ENCODE assay signal across 19 cellular contexts in genomic region chr5:65018763-65019162, GRCh38.
DNase-seq lines count a peak whose midpoint lies in the region; ATAC-seq, FAIRE-seq and TF ChIP-seq lines count a peak whose summit lies in the region.
"Had no signal": no experiment of that assay in that cellular context is flagged by ENCODE, and none has a peak within 500 bp of the region (broad histone marks: within the 10 kb centered on the region; RNA-seq: fewer than 3 reads in every experiment).

No MANE protein-coding gene starts in this region.

- H3K27ac Mint-ChIP-seq in activated CD8-positive, alpha-beta T cell treated with anti-CD3 and anti-CD28 coated beads, Interleukin-2, amount 10 ng/mL, durations not matched to agents 7 days and 5 days: peak overlapping the region; percentile 49
- H3K27ac Mint-ChIP-seq in activated CD8-positive, alpha-beta T cell treated with anti-CD3 and anti-CD28 coated beads for 36 hours: no peak overlapping the region
- peak overlapping the region; percentile 48 for H3K27ac Mint-ChIP-seq in activated T-helper 1 cell treated with anti-CD3 and anti-CD28 coated beads, Interleukin-12 subunit alpha, Interleukin-12 subunit beta, Interleukin-2, Interleukin-4 antibody, amounts not matched to agents 30 ng/mL and 10 ng/mL and 1 ng/mL, durations not matched to agents 14 hours and 24 hours and 36 hours
- H3K27ac Mint-ChIP-seq: B cell; CD4-positive, alpha-beta T cell had no signal

- intact Hi-C loops in activated CD8-positive, alpha-beta T cell treated with anti-CD3 and anti-CD28 coated beads for 36 hours (cut with micrococcal nuclease): no loop called here
- intact Hi-C loops in activated T-helper 1 cell treated with anti-CD3 and anti-CD28 coated beads, Interleukin-12 subunit alpha, Interleukin-12 subunit beta, Interleukin-2, Interleukin-4 antibody, amounts not matched to agents 30 ng/mL and 10 ng/mL and 1 ng/mL, durations not matched to agents 14 hours and 24 hours and 36 hours (cut with micrococcal nuclease): no loop called here
- intact Hi-C loops in left ventricle myocardium inferior (cut with micrococcal nuclease): no loop called here

- H3K4me1 Mint-ChIP-seq in activated CD8-positive, alpha-beta T cell treated with anti-CD3 and anti-CD28 coated beads, Interleukin-2, amount 10 ng/mL, durations not matched to agents 7 days and 5 days (ENCODE audit: low read depth): peaks cover 44% of the 10 kb centered on the region
- peaks cover 19% of the 10 kb centered on the region for H3K4me1 Mint-ChIP-seq in activated CD8-positive, alpha-beta T cell treated with anti-CD3 and anti-CD28 coated beads for 36 hours (ENCODE audit: low read depth)
- H3K4me1 Mint-ChIP-seq in activated T-helper 1 cell treated with anti-CD3 and anti-CD28 coated beads, Interleukin-12 subunit alpha, Interleukin-12 subunit beta, Interleukin-2, Interleukin-4 antibody, amounts not matched to agents 30 ng/mL and 10 ng/mL and 1 ng/mL, durations not matched to agents 14 hours and 24 hours and 36 hours (ENCODE audit: low read depth): peaks cover 20% of the 10 kb centered on the region
- H3K4me1 Mint-ChIP-seq: H9 had no signal

- peaks cover 11% of the 10 kb centered on the region for H3K36me3 Mint-ChIP-seq in activated CD8-positive, alpha-beta T cell treated with anti-CD3 and anti-CD28 coated beads, Interleukin-2, amount 10 ng/mL, durations not matched to agents 7 days and 5 days (ENCODE audit: low read depth)
- peaks cover 5% of the 10 kb centered on the region for H3K36me3 Mint-ChIP-seq in activated CD8-positive, alpha-beta T cell treated with anti-CD3 and anti-CD28 coated beads for 36 hours (ENCODE audit: low read depth)
- H3K36me3 Mint-ChIP-seq in activated T-helper 1 cell treated with anti-CD3 and anti-CD28 coated beads, Interleukin-12 subunit alpha, Interleukin-12 subunit beta, Interleukin-2, Interleukin-4 antibody, amounts not matched to agents 30 ng/mL and 10 ng/mL and 1 ng/mL, durations not matched to agents 14 hours and 24 hours and 36 hours (ENCODE audit: low read depth): peaks cover 2% of the 10 kb centered on the region

- H3K4me3 Mint-ChIP-seq in activated CD8-positive, alpha-beta T cell treated with anti-CD3 and anti-CD28 coated beads, Interleukin-2, amount 10 ng/mL, durations not matched to agents 7 days and 5 days: no peak overlapping the region
- no peak overlapping the region for H3K4me3 Mint-ChIP-seq in activated CD8-positive, alpha-beta T cell treated with anti-CD3 and anti-CD28 coated beads for 36 hours
- H3K4me3 Mint-ChIP-seq in activated T-helper 1 cell treated with anti-CD3 and anti-CD28 coated beads, Interleukin-12 subunit alpha, Interleukin-12 subunit beta, Interleukin-2, Interleukin-4 antibody, amounts not matched to agents 30 ng/mL and 10 ng/mL and 1 ng/mL, durations not matched to agents 14 hours and 24 hours and 36 hours: no peak overlapping the region
- H3K4me3 Mint-ChIP-seq: B cell; CD4-positive, alpha-beta T cell; H9 had no signal

- H3K9me3 Mint-ChIP-seq in activated CD8-positive, alpha-beta T cell treated with anti-CD3 and anti-CD28 coated beads, Interleukin-2, amount 10 ng/mL, durations not matched to agents 7 days and 5 days (ENCODE audit: insufficient read depth): no peaks in the 10 kb centered on the region
- H3K9me3 Mint-ChIP-seq in activated CD8-positive, alpha-beta T cell treated with anti-CD3 and anti-CD28 coated beads for 36 hours: no peaks in the 10 kb centered on the region
- no peaks in the 10 kb centered on the region for H3K9me3 Mint-ChIP-seq in activated T-helper 1 cell treated with anti-CD3 and anti-CD28 coated beads, Interleukin-12 subunit alpha, Interleukin-12 subunit beta, Interleukin-2, Interleukin-4 antibody, amounts not matched to agents 30 ng/mL and 10 ng/mL and 1 ng/mL, durations not matched to agents 14 hours and 24 hours and 36 hours
- H3K9me3 Mint-ChIP-seq: CD4-positive, alpha-beta T cell; H9 had no signal

- no peak for TF ChIP-seq CTCF in activated CD8-positive, alpha-beta T cell treated with anti-CD3 and anti-CD28 coated beads for 36 hours (IDR thresholded peaks at IDR 0.05)
- no peak for TF ChIP-seq CTCF in left ventricle myocardium inferior (IDR thresholded peaks at IDR 0.05; ENCODE audit: borderline replicate concordance)

- no peaks in the 10 kb centered on the region for H3K27me3 Mint-ChIP-seq in activated CD8-positive, alpha-beta T cell treated with anti-CD3 and anti-CD28 coated beads, Interleukin-2, amount 10 ng/mL, durations not matched to agents 7 days and 5 days (ENCODE audit: low read depth)
- no peaks in the 10 kb centered on the region for H3K27me3 Mint-ChIP-seq in activated CD8-positive, alpha-beta T cell treated with anti-CD3 and anti-CD28 coated beads for 36 hours
- H3K27me3 Mint-ChIP-seq in activated T-helper 1 cell treated with anti-CD3 and anti-CD28 coated beads, Interleukin-12 subunit alpha, Interleukin-12 subunit beta, Interleukin-2, Interleukin-4 antibody, amounts not matched to agents 30 ng/mL and 10 ng/mL and 1 ng/mL, durations not matched to agents 14 hours and 24 hours and 36 hours (ENCODE audit: insufficient read depth): no peaks in the 10 kb centered on the region
- H3K27me3 Mint-ChIP-seq: B cell; CD4-positive, alpha-beta T cell had no signal

- no peaks in the 10 kb centered on the region for H3K9me3 ChIP-seq in left ventricle myocardium inferior (replicated peaks)

- H3K4me1 ChIP-seq in left ventricle myocardium inferior: peaks cover 50% of the 10 kb centered on the region

- no peak for DNase-seq in activated CD8-positive, alpha-beta T cell treated with anti-CD3 and anti-CD28 coated beads, Interleukin-2, amount 10 ng/mL, durations not matched to agents 7 days and 5 days
- no peak for DNase-seq in activated CD8-positive, alpha-beta T cell treated with anti-CD3 and anti-CD28 coated beads for 36 hours
- no peak for DNase-seq in activated T-helper 1 cell treated with anti-CD3 and anti-CD28 coated beads, Interleukin-12 subunit alpha, Interleukin-12 subunit beta, Interleukin-2, Interleukin-4 antibody, amounts not matched to agents 30 ng/mL and 10 ng/mL and 1 ng/mL, durations not matched to agents 14 hours and 24 hours and 36 hours (ENCODE audit: low spot score)
- DNase-seq in left ventricle myocardium inferior: peak; percentile 66
- DNase-seq in RCC 7860 (ENCODE audit: low spot score): no peak
- DNase-seq in activated naive CD4-positive, alpha-beta T cell treated with anti-CD3 and anti-CD28 coated beads, Interleukin-2, amount 50 U/mL, for 16 hours: no peak
- DNase-seq: C1 segment of cervical spinal cord; Calu3; CD4-positive, alpha-beta T cell; DMS153; DND-41; GDM1; GOT3; H9 had no signal

- no peak overlapping the region for H3K27ac ChIP-seq in left ventricle myocardium inferior (replicated peaks)

- H3K27me3 ChIP-seq in left ventricle myocardium inferior (ENCODE audit: low read depth): no peaks in the 10 kb centered on the region

- H3K4me3 ChIP-seq in left ventricle myocardium inferior: no peak overlapping the region

- POLR2A ChIA-PET in activated CD8-positive, alpha-beta T cell treated with anti-CD3 and anti-CD28 coated beads, Interleukin-2, amount 10 ng/mL, durations not matched to agents 7 days and 5 days (lab: Charles Lee): no interaction called here
- POLR2A ChIA-PET in activated CD8-positive, alpha-beta T cell treated with anti-CD3 and anti-CD28 coated beads for 36 hours (lab: Charles Lee): no interaction called here

- no peaks in the 10 kb centered on the region for H3K36me3 ChIP-seq in left ventricle myocardium inferior

- FAIRE-seq in RCC 7860 (lab: Jason Lieb, UNC): no peak
- FAIRE-seq: A204.1, GM12892, GM19239 had no signal

- CTCF ChIA-PET in activated CD8-positive, alpha-beta T cell treated with anti-CD3 and anti-CD28 coated beads, Interleukin-2, amount 10 ng/mL, durations not matched to agents 7 days and 5 days (lab: Charles Lee): no interaction called here
- CTCF ChIA-PET in activated CD8-positive, alpha-beta T cell treated with anti-CD3 and anti-CD28 coated beads for 36 hours (lab: Charles Lee): no interaction called here

- no peak for ATAC-seq in activated CD8-positive, alpha-beta T cell treated with anti-CD3 and anti-CD28 coated beads, Interleukin-2, amount 10 ng/mL, durations not matched to agents 7 days and 5 days
- ATAC-seq in activated CD8-positive, alpha-beta T cell treated with anti-CD3 and anti-CD28 coated beads for 36 hours: no peak
- no peak for ATAC-seq in HG03280 (IDR thresholded peaks at IDR 0.05; ENCODE audit: unreplicated experiment)
